In the genomic region with DNA sequence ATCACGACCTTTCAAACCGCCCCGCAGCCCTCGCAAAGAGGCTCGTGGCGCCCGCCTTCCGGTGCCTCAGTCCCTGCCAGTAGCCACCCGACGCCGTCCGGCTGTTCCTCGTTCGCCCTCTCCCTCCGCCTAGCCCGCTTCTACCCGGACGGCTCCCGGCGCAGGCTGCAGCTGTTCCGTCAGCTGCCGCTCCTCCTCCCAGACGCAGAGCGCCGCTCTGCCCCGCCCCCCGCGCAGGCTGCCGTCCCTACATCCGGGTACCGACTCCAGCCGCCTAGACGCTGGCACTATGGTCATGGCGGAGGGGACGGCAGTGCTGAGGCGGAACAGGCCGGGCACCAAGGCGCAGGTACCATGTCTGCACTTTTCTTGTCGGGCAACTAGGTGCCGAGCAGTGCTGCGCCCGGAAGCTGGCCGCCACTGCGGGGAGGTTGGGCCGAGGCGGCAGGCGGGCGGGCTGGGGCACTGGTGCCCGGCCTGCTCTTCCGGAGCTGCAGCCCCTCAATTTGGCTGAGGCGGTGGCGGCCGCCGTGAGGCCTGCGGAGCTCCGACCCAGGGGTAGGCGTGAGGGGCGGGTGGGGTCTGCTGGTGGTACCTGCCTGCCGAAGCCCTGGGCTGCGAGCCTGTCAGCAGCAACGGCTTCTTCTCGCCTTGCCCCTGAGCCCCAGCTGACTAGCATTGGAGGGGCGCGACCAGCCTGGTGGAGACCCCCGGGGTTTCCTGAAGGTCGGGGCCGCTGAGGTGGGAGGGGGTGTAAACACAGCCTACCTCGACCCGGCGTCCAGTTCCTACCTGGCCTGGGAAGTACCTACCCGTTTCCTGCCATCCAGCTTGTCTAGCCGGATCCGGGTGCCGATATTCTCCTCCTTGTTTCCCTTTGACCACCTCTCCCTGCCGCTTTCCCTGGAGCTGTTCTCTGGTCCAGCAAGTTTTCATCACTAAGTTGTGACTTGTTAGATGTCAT, we compare ENCODE assay signal across 8 cellular contexts. TPM values are rescaled to one million over a fixed set of nuclear protein-coding genes. Genes with fewer than 3 reads are reported as not detected.
DNase-seq lines count a peak whose midpoint lies in the region; TF ChIP-seq lines count a peak whose summit lies in the region.

Gene MOB4 (plus strand): TSS at position 269 of the 964 bp plus-strand sequence. CDS start 21 bp downstream, at position 290.

- TF ChIP-seq CTCF in fibroblast of pulmonary artery (IDR thresholded peaks at IDR 0.05; ENCODE audit: low read length, missing control alignments): no peak
- TF ChIP-seq CTCF in nephron (IDR thresholded peaks at IDR 0.05; ENCODE audit: unreplicated experiment in 3 of 3): no peak

- peaks cover 21% of the 10 kb centered on the region for H3K4me1 Mint-ChIP-seq in nephron
- peaks cover 49% of the 10 kb centered on the region for H3K4me1 Mint-ChIP-seq in stimulated activated naive CD8-positive, alpha-beta T cell treated with anti-CD3 and anti-CD28 coated beads, Interleukin-15, Interleukin-2, amounts not matched to agents 100 ng/mL and 50 ng/mL, for 24 hours (ENCODE audit: low read depth)

- H3K27ac Mint-ChIP-seq in nephron: peak within 1 kb of the TSS; percentile 78 to 98 (median 92)
- peak within 1 kb of the TSS; percentile 95 for H3K27ac Mint-ChIP-seq in stimulated activated naive CD8-positive, alpha-beta T cell treated with anti-CD3 and anti-CD28 coated beads, Interleukin-15, Interleukin-2, amounts not matched to agents 100 ng/mL and 50 ng/mL, for 24 hours

- H3K27me3 Mint-ChIP-seq in nephron (ENCODE audit: low read depth): no peaks in the 10 kb centered on the region
- H3K27me3 Mint-ChIP-seq in stimulated activated naive CD8-positive, alpha-beta T cell treated with anti-CD3 and anti-CD28 coated beads, Interleukin-15, Interleukin-2, amounts not matched to agents 100 ng/mL and 50 ng/mL, for 24 hours: no peaks in the 10 kb centered on the region

- H3K36me3 ChIP-seq in H7 (replicated peaks; ENCODE audit: control insufficient read depth, insufficient read depth, low read length): no peaks in the 10 kb centered on the region

- DNase-seq in ELF-1 (ENCODE audit: low read depth, low spot score) (peak; percentile 98), H7 (peak; percentile 96), M059J (ENCODE audit: low read depth) (peak; percentile 88), SHP77 (lab: John Stamatoyannopoulos, UW) (peak; percentile 85 to 95), fibroblast of pulmonary artery (ENCODE audit: low read depth) (peak; percentile 95)
- peak; percentile 91 for DNase-seq in activated effector memory CD4-positive, alpha-beta T cell treated with Interleukin-2 at 50 U/mL for 16 hours

- no peaks in the 10 kb centered on the region for H3K27me3 ChIP-seq in H7 (ENCODE audit: control insufficient read depth, insufficient read depth, low read length)

- peaks cover 22% of the 10 kb centered on the region for H3K36me3 Mint-ChIP-seq in nephron (ENCODE audit: low read depth)
- H3K36me3 Mint-ChIP-seq in stimulated activated naive CD8-positive, alpha-beta T cell treated with anti-CD3 and anti-CD28 coated beads, Interleukin-15, Interleukin-2, amounts not matched to agents 100 ng/mL and 50 ng/mL, for 24 hours (ENCODE audit: low read depth): peaks cover 20% of the 10 kb centered on the region

- H3K4me3 ChIP-seq in H7 (ENCODE audit: insufficient read depth, low read depth, low read length) (peak within 1 kb of the TSS; percentile 94), fibroblast of pulmonary artery (replicated peaks; ENCODE audit: low read depth, low read length) (peak within 1 kb of the TSS; percentile 91)

- peaks cover 7% of the 10 kb centered on the region for H3K9me3 Mint-ChIP-seq in nephron
- H3K9me3 Mint-ChIP-seq in stimulated activated naive CD8-positive, alpha-beta T cell treated with anti-CD3 and anti-CD28 coated beads, Interleukin-15, Interleukin-2, amounts not matched to agents 100 ng/mL and 50 ng/mL, for 24 hours: no peaks in the 10 kb centered on the region

- peak within 1 kb of the TSS; percentile 96 to 100 (median 98) for H3K4me3 Mint-ChIP-seq in nephron
- peak within 1 kb of the TSS; percentile 99 for H3K4me3 Mint-ChIP-seq in stimulated activated naive CD8-positive, alpha-beta T cell treated with anti-CD3 and anti-CD28 coated beads, Interleukin-15, Interleukin-2, amounts not matched to agents 100 ng/mL and 50 ng/mL, for 24 hours

RNA-seq across cellular contexts. Expression of gene MOB4, which starts in this region (rescaled TPM):
- 59.2 and 72.6 TPM in 2 replicates for total RNA-seq in H7 (2014; rRNA removed; shearing (Covaris generic))
- total RNA-seq in M059J (2014; rRNA removed; shearing (Covaris generic)): 31.2 and 51.0 TPM in 2 replicates

Comparison
In these comparisons a context has a peak if more than half of its experiments do, and no peak if none do; other contexts are left out.
1. Peak in every context shown above with its lines: DNase-seq and H3K4me3 ChIP-seq.